8 cellular contexts compared by ENCODE assay signal in genomic region chr16:68116256-68116853, GRCh38. TPM values are rescaled to one million over a fixed set of nuclear protein-coding genes. Genes with fewer than 3 reads are reported as not detected.
DNase-seq lines count a peak whose midpoint lies in the region; ATAC-seq, FAIRE-seq and TF ChIP-seq lines count a peak whose summit lies in the region.

No MANE protein-coding gene starts in this region.

- H3K9ac ChIP-seq in OCI-LY1 (ENCODE audit: low read length): no peak overlapping the region
- H3K9ac ChIP-seq in endothelial cell of umbilical vein (replicated peaks; ENCODE audit: extremely low read depth, insufficient read depth, low read length): no peak overlapping the region

- H3K4me2 ChIP-seq in OCI-LY1 (ENCODE audit: low read length): no peak overlapping the region
- no peak overlapping the region for H3K4me2 ChIP-seq in endothelial cell of umbilical vein (ENCODE audit: insufficient read depth, low read length)

- no peak for ATAC-seq in GM21825 (IDR thresholded peaks at IDR 0.05; ENCODE audit: unreplicated experiment)

- peaks cover 1% of the 10 kb centered on the region for H3K9me1 ChIP-seq in endothelial cell of umbilical vein (replicated peaks; ENCODE audit: control insufficient read depth, extremely low read depth, insufficient read depth, low read length)

- FAIRE-seq in endothelial cell of umbilical vein (lab: Jason Lieb, UNC): peak; percentile 62
- no peak for FAIRE-seq in small intestine (lab: Jason Lieb, UNC)

- 38 to 64% (median 48%) methylated on average over 2 of the region's 2 CpGs for WGBS in small intestine, 3 donors

- H2AFZ ChIP-seq in OCI-LY1 (ENCODE audit: low read length) (no peak overlapping the region), endothelial cell of umbilical vein (ENCODE audit: low read depth, low read length) (no peak overlapping the region)

- POLR2A ChIA-PET in activated CD4-positive, alpha-beta T cell treated with anti-CD3 and anti-CD28 coated beads, Interleukin-2, amount 10 ng/mL, durations not matched to agents 7 days and 5 days (lab: Charles Lee): no interaction called here
- POLR2A ChIA-PET in endothelial cell of umbilical vein (lab: Charles Lee): no interaction called here

- H3K36me3 ChIP-seq in OCI-LY1 (ENCODE audit: insufficient read depth, low read length) (no peaks in the 10 kb centered on the region), endothelial cell of umbilical vein (ENCODE audit: control insufficient read depth in 2 of 2, extremely low read depth in 1 of 2, insufficient read depth in 2 of 2, low read length in 2 of 2) (no peaks in the 10 kb centered on the region), small intestine (ENCODE audit: control insufficient read depth in 2 of 2, insufficient read depth in 2 of 2, low read length in 2 of 2) (no peaks in the 10 kb centered on the region)

- H3K27me3 Mint-ChIP-seq in activated CD4-positive, alpha-beta T cell treated with anti-CD3 and anti-CD28 coated beads, Interleukin-2, amount 10 ng/mL, durations not matched to agents 7 days and 5 days: no peaks in the 10 kb centered on the region

- TF ChIP-seq CTCF in OCI-LY1 (IDR thresholded peaks at IDR 0.05; ENCODE audit: low read length): peak; percentile 64
- peak; percentile 20 to 35 for TF ChIP-seq CTCF in endothelial cell of umbilical vein (IDR thresholded peaks at IDR 0.05; ENCODE audit: extremely low read depth in 1 of 2, insufficient read depth in 1 of 2, low read depth in 1 of 2, low read length in 2 of 2)

- CTCF ChIA-PET in activated CD4-positive, alpha-beta T cell treated with anti-CD3 and anti-CD28 coated beads, Interleukin-2, amount 10 ng/mL, durations not matched to agents 7 days and 5 days (lab: Charles Lee): no interaction called here
- CTCF ChIA-PET in endothelial cell of umbilical vein (lab: Charles Lee): interaction anchor here (1.0 to 1.7 kb wide), 3 partner anchors 23 to 31 kb away, joined by 3 to 8 read pairs (median 4); partner anchors contain the start of gene NFATC3

- TF ChIP-seq POLR2A in endothelial cell of umbilical vein (IDR thresholded peaks at IDR 0.05; ENCODE audit: low read depth, low read length): no peak

- H3K36me3 Mint-ChIP-seq in activated CD4-positive, alpha-beta T cell treated with anti-CD3 and anti-CD28 coated beads, Interleukin-2, amount 10 ng/mL, durations not matched to agents 7 days and 5 days (ENCODE audit: low read depth): peaks cover 22% of the 10 kb centered on the region

- no TSS peak for BruUV-seq in endothelial cell of umbilical vein (replicated peaks; lab: Mats Ljungman, UMichigan)

- dilution Hi-C loops in endothelial cell of umbilical vein (cut with MboI; ENCODE audit: extremely low pct_ligation_motif_present, low sequenced_read_pairs): no loop called here

- H3K4me3 ChIP-seq in OCI-LY1 (ENCODE audit: low read depth, low read length, poor library complexity, severe bottlenecking) (no peak overlapping the region), endothelial cell of umbilical vein (replicated peaks in 1 of 3; ENCODE audit: insufficient read depth in 1 of 3, low read depth in 1 of 3, low read length in 3 of 3) (no peak overlapping the region), small intestine (ENCODE audit: low read depth in 1 of 2, low read length in 2 of 2) (no peak overlapping the region)

- H4K20me1 ChIP-seq in OCI-LY1 (ENCODE audit: insufficient read depth, low read length) (no peaks in the 10 kb centered on the region), endothelial cell of umbilical vein (replicated peaks; ENCODE audit: control insufficient read depth, extremely low read depth, insufficient read depth, low read length) (peaks cover 3% of the 10 kb centered on the region)

- no peak overlapping the region for H3K4me3 Mint-ChIP-seq in activated CD4-positive, alpha-beta T cell treated with anti-CD3 and anti-CD28 coated beads, Interleukin-2, amount 10 ng/mL, durations not matched to agents 7 days and 5 days

- 0 out of 2 replicates have a peak, but pooled peaks cover 6% of the 10 kb centered on the region for H3F3A ChIP-seq in OCI-LY1 (ENCODE audit: insufficient read depth, low read length)

- H3K9me2 ChIP-seq in OCI-LY1 (ENCODE audit: low read depth, low read length): no peaks in the 10 kb centered on the region

- peaks cover 57% of the 10 kb centered on the region for H3K4me1 Mint-ChIP-seq in activated CD4-positive, alpha-beta T cell treated with anti-CD3 and anti-CD28 coated beads, Interleukin-2, amount 10 ng/mL, durations not matched to agents 7 days and 5 days

- intact Hi-C loops in endothelial cell of umbilical vein (cut with micrococcal nuclease): no loop called here

- no peaks in the 10 kb centered on the region for H3K9me3 ChIP-seq in OCI-LY1 (ENCODE audit: low read length)
- H3K9me3 ChIP-seq in endothelial cell of umbilical vein (replicated peaks; ENCODE audit: control insufficient read depth, insufficient read depth, low read length): no peaks in the 10 kb centered on the region
- no peaks in the 10 kb centered on the region for H3K9me3 ChIP-seq in small intestine (ENCODE audit: control insufficient read depth, low read depth)

- peaks cover 53% of the 10 kb centered on the region for H3K79me2 ChIP-seq in OCI-LY1 (ENCODE audit: insufficient read depth, low read length)
- peaks cover 67% of the 10 kb centered on the region for H3K79me2 ChIP-seq in endothelial cell of umbilical vein (ENCODE audit: control insufficient read depth, insufficient read depth, low read length)

- no peaks in the 10 kb centered on the region for H3K27me3 ChIP-seq in OCI-LY1 (ENCODE audit: insufficient read depth, low read length)
- no peaks in the 10 kb centered on the region for H3K27me3 ChIP-seq in endothelial cell of umbilical vein (ENCODE audit: control insufficient read depth in 2 of 2, insufficient read depth in 2 of 2, low read length in 2 of 2)
- H3K27me3 ChIP-seq in small intestine (ENCODE audit: control insufficient read depth in 2 of 2, insufficient read depth in 2 of 2, low read length in 2 of 2): no peaks in the 10 kb centered on the region

- H3K4me1 ChIP-seq in OCI-LY1 (ENCODE audit: insufficient read depth, low read length, severe bottlenecking): peaks cover 39% of the 10 kb centered on the region
- H3K4me1 ChIP-seq in endothelial cell of umbilical vein (ENCODE audit: control insufficient read depth, extremely low read depth, insufficient read depth, low read length): no peaks in the 10 kb centered on the region
- H3K4me1 ChIP-seq in small intestine (ENCODE audit: control insufficient read depth in 2 of 2, insufficient read depth in 1 of 2, low read depth in 1 of 2, low read length in 1 of 2): peaks cover 0 to 5% of the 10 kb centered on the region in 2 donors

- H3K27ac ChIP-seq in OCI-LY1 (ENCODE audit: low read depth, low read length, poor library complexity, severe bottlenecking) (no peak overlapping the region), endothelial cell of umbilical vein (ENCODE audit: insufficient read depth, low read depth, low read length) (no peak overlapping the region), small intestine (ENCODE audit: low read depth in 1 of 2, low read length in 1 of 2) (no peak overlapping the region)

- peak; percentile 17 for DNase-seq in activated CD4-positive, alpha-beta T cell treated with anti-CD3 and anti-CD28 coated beads, Interleukin-2, amount 10 ng/mL, durations not matched to agents 7 days and 5 days
- DNase-seq in activated CD4-positive, alpha-beta T cell treated with anti-CD3 and anti-CD28 coated beads, Interleukin-2, amount 50 U/mL, for 1 hour: no peak
- DNase-seq in endothelial cell of umbilical vein (ENCODE audit: low read depth, low spot score) (peak; percentile 46), small intestine (peak; percentile 73), islet precursor cell (no peak), NCI-H345 (lab: John Stamatoyannopoulos, UW) (no peak)

- H3K27ac Mint-ChIP-seq in activated CD4-positive, alpha-beta T cell treated with anti-CD3 and anti-CD28 coated beads, Interleukin-2, amount 10 ng/mL, durations not matched to agents 7 days and 5 days: no peak overlapping the region

- peaks cover 10% of the 10 kb centered on the region for H3K9me3 Mint-ChIP-seq in activated CD4-positive, alpha-beta T cell treated with anti-CD3 and anti-CD28 coated beads, Interleukin-2, amount 10 ng/mL, durations not matched to agents 7 days and 5 days

TF ChIP-seq in endothelial cell of umbilical vein, 7 proteins besides CTCF, POLR2A, EP300 and RAD21:
- TF ChIP-seq POLR2AphosphoS5 (IDR thresholded peaks at IDR 0.05; ENCODE audit: insufficient read depth, low read depth, low read length): no peak
- TF ChIP-seq, protein P1, sequence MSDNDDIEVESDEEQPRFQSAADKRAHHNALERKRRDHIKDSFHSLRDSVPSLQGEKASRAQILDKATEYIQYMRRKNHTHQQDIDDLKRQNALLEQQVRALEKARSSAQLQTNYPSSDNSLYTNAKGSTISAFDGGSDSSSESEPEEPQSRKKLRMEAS (IDR thresholded peaks at IDR 0.05; ENCODE audit: insufficient read depth, insufficient read length): no peak
TF ChIP-seq in endothelial cell of umbilical vein: peak in this region for 0.

RNA-seq across cellular contexts. Expression of gene NFATC3, which starts 31.2 kb away (rescaled TPM):
- 100 to 1,000 TPM; 146 to 159 TPM for total RNA-seq in activated CD4-positive, alpha-beta T cell treated with anti-CD3 and anti-CD28 coated beads, Interleukin-2, amount 10 ng/mL, durations not matched to agents 7 days and 5 days
- 30.5 and 33.1 TPM in 2 replicates for total RNA-seq in endothelial cell of umbilical vein
- polyA plus RNA-seq in endothelial cell of umbilical vein (15.6 and 15.8 TPM in 2 replicates), small intestine (10 to 100 TPM; 10.8 to 13.9 (median 13.6) TPM)
- 11.4 and 11.9 TPM in 2 replicates for polyA plus RNA-seq in endothelial cell of umbilical vein (2011; cell fraction: cytosol; rRNA removed)
- 14.4 and 15.2 TPM in 2 replicates for polyA plus RNA-seq in endothelial cell of umbilical vein (2011; cell fraction: nucleus; rRNA removed)
- polyA plus RNA-seq in endothelial cell of umbilical vein (2012): 12.9 and 14.4 TPM in 2 replicates
- 54.3 and 62.9 TPM in 2 replicates for polyA minus RNA-seq in endothelial cell of umbilical vein
- polyA minus RNA-seq in endothelial cell of umbilical vein (2011; cell fraction: cytosol; rRNA and poly(A)+ RNA removed): 28.1 TPM
- polyA minus RNA-seq in endothelial cell of umbilical vein (2011; cell fraction: nucleus; rRNA and poly(A)+ RNA removed): 35.9 and 53.4 TPM in 2 replicates

Comparison
In these comparisons a context has a peak if more than half of its experiments do, and no peak if none do; other contexts are left out.
1. DNase-seq: peak in activated CD4-positive, alpha-beta T cell treated with anti-CD3 and anti-CD28 coated beads, Interleukin-2, amount 10 ng/mL, durations not matched to agents 7 days and 5 days (single experiment), endothelial cell of umbilical vein (single experiment) and small intestine (single experiment); none in activated CD4-positive, alpha-beta T cell treated with anti-CD3 and anti-CD28 coated beads, Interleukin-2, amount 50 U/mL, for 1 hour (single experiment), islet precursor cell (single experiment) and NCI-H345 (single experiment).